Comparison of ENCODE assay signal across 20 cellular contexts in the genomic region with DNA sequence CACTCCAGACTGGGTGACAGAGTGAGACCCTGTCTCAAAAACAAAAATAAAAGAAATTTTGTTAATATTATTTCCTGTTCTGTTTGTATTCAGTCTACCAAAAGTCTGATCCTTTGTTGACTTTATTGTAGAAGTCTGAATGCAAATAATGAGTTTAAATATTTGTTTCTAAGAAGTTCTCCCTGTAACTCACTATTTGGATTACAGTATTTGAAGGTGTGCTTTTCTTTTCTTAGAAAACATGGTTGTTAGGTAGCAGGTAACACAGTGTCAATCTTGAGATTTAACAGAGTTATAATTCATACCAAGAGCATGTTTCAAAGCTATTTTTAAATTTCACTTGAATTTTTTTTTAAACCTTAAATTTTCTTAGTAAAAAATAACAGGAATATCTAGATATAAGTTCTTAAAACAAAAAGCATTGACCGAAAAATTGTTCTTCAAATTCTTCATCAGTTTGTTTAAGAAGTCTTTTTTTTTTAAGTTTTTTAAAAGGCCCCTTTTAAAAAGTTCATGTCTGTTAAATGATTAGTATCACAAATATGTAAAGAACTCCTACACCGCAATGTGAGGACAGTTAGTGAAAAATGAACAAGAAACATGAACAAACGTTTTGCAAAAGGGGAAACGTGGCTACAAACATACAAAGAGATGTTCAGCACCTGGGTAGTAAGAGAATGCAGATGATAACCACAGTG.
"Had no signal": no experiment of that assay in that cellular context is flagged by ENCODE, and none has a peak within 500 bp of the region (broad histone marks: within the 10 kb centered on the region; RNA-seq: fewer than 3 reads in every experiment).

No MANE protein-coding gene starts in this region.

- H3K4me3 ChIP-seq: ascending aorta, Peyer's patch, SJCRH30 had no signal

- H3K27ac ChIP-seq: ascending aorta, Peyer's patch, RWPE1, SJCRH30 had no signal

- H3K36me3 ChIP-seq: SJCRH30 had no signal

- H3K4me2 ChIP-seq: SK-N-SH had no signal

- ATAC-seq: activated CD4-positive, CD25-positive, alpha-beta regulatory T cell treated with anti-CD3 and anti-CD28 coated beads, Interleukin-2, amount 50 U/mL, for 24 hours; activated CD8-positive, alpha-beta memory T cell treated with anti-CD3 and anti-CD28 coated beads, Interleukin-2, amount 10 ng/mL, durations not matched to agents 7 days and 5 days had no signal

- H3K4me1 ChIP-seq: ascending aorta, Peyer's patch, SJCRH30 had no signal

- DNase-seq: activated CD4-positive, alpha-beta T cell treated with anti-CD3 and anti-CD28 coated beads, Interleukin-2, amount 10 ng/mL, durations not matched to agents 24 days and 14 days; activated CD4-positive, alpha-beta T cell treated with anti-CD3 and anti-CD28 coated beads, Interleukin-2, amount 50 U/mL, for 48 hours; activated CD8-positive, alpha-beta memory T cell treated with anti-CD3 and anti-CD28 coated beads, Interleukin-2, amount 10 ng/mL, durations not matched to agents 7 days and 5 days; activated effector memory CD4-positive, alpha-beta T cell treated with Interleukin-2 at 50 U/mL for 16 hours; activated naive CD4-positive, alpha-beta T cell; activated T-cell treated with anti-CD3 and anti-CD28 coated beads, Interleukin-2, amount 50 U/mL, for 24 hours; amniotic stem cell; Karpas-422; NCI-H1105 treated with DMSO at 0.1 percent for 48 hours; NCI-H1436 treated with DMSO at 0.1 percent for 48 hours; NCI-H187; NCI-H2081; Peyer's patch; Right ventricle myocardium superior; SJCRH30; SK-N-SH; T-helper 1 cell had no signal

- H3K27me3 ChIP-seq: ascending aorta, Peyer's patch, SJCRH30 had no signal

- H3K9ac ChIP-seq: SK-N-SH had no signal
